ENCODE assay signal across 23 cellular contexts in the genomic region with DNA sequence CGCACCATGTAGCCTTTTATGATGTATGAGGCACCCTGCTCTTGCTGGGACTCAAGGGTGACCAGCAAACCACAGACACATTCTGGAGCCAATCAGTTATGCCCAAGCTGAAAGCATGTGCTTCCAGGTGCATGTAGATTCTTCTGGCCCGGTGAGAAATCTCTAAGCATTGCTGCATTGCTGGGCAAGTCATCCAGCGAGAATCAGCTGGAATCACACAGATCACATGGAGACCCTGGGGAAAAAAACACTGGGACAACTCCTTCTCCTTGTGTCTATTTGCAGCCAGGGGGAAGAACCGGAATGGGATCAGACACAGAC.
DNase-seq lines count a peak whose midpoint lies in the region; ATAC-seq and TF ChIP-seq lines count a peak whose summit lies in the region.
"Had no signal": no experiment of that assay in that cellular context is flagged by ENCODE, and none has a peak within 500 bp of the region (broad histone marks: within the 10 kb centered on the region; RNA-seq: fewer than 3 reads in every experiment).

No MANE protein-coding gene starts in this region.

- peak; percentile 6 for DNase-seq in NCI-H2171 treated with DMSO at 0.1 percent for 48 hours (lab: John Stamatoyannopoulos, UW)
- no peak for DNase-seq in NCI-H2171 (lab: John Stamatoyannopoulos, UW)
- peak; percentile 23 for DNase-seq in foreskin melanocyte
- no peak for DNase-seq in coronary artery (ENCODE audit: low spot score)
- DNase-seq in GM03348 (ENCODE audit: low spot score) = no peak
- DNase-seq: activated CD4-positive, alpha-beta T cell treated with anti-CD3 and anti-CD28 coated beads for 48 hours; activated naive CD4-positive, alpha-beta T cell treated with anti-CD3 and anti-CD28 coated beads, Interleukin-2, amount 50 U/mL, for 16 hours; activated T-cell treated with anti-CD3 and anti-CD28 coated beads for 4 hours; brain microvascular endothelial cell; DND-41; H7; NCI-H1417 treated with DMSO at 0.1 percent for 48 hours; NCI-H446 treated with DMSO at 0.1 percent for 48 hours; occipital lobe; right lobe of liver; SJCRH30; stimulated activated CD4-positive, alpha-beta T cell treated with anti-CD3 and anti-CD28 coated beads, Interleukin-1b, Interleukin-23, amount 100 ng/mL, for 48 hours; T-helper 9 cell had no signal

- H3K4me3 ChIP-seq in coronary artery = no peak overlapping the region
- H3K4me3 ChIP-seq: A549, gastroesophageal sphincter, right lobe of liver, SJCRH30 had no signal

- ATAC-seq in GM18868 (IDR thresholded peaks at IDR 0.05; ENCODE audit: unreplicated experiment) = peak; percentile 38
- ATAC-seq in HG03520 (IDR thresholded peaks at IDR 0.05; ENCODE audit: unreplicated experiment) = no peak
- ATAC-seq: A549, gastroesophageal sphincter, right lobe of liver had no signal

- H3K27ac ChIP-seq in coronary artery = no peak overlapping the region
- H3K27ac ChIP-seq: A549, brain microvascular endothelial cell, gastroesophageal sphincter, right lobe of liver, SJCRH30 had no signal

- no peak for TF ChIP-seq CTCF in coronary artery (IDR thresholded peaks at IDR 0.05)

TF ChIP-seq in PFSK-1, 5 proteins besides CTCF, POLR2A, EP300 and RAD21:
- no peak for TF ChIP-seq POLR2AphosphoS5 (IDR thresholded peaks at IDR 0.05; ENCODE audit: low read depth, low read length)
- no peak for TF ChIP-seq REST (IDR thresholded peaks at IDR 0.05; ENCODE audit: insufficient read depth in 1 of 2, low read depth in 2 of 2, low read length in 2 of 2)
- 0 out of 2 replicates have a peak, but pooled peaks have one; percentile 41 for TF ChIP-seq SIN3A (IDR thresholded peaks at IDR 0.05; ENCODE audit: borderline replicate concordance, insufficient read depth, low read length)
- no peak for TF ChIP-seq FOXP2 (optimal IDR thresholded peaks at IDR 0.05; ENCODE audit: borderline replicate concordance, extremely low read depth, extremely low read length, insufficient read depth)
- no peak for TF ChIP-seq TAF1 (IDR thresholded peaks at IDR 0.05; ENCODE audit: borderline replicate concordance, insufficient read depth, low read length)

Comparison
In these comparisons a context has a peak if more than half of its experiments do, and no peak if none do; other contexts are left out.
1. DNase-seq: peak in NCI-H2171 treated with DMSO at 0.1 percent for 48 hours (single experiment) and foreskin melanocyte (single experiment); none in NCI-H2171 (single experiment), coronary artery (single experiment) and GM03348 (single experiment).